Comparison of ENCODE assay signal across 8 cellular contexts in the genomic region with DNA sequence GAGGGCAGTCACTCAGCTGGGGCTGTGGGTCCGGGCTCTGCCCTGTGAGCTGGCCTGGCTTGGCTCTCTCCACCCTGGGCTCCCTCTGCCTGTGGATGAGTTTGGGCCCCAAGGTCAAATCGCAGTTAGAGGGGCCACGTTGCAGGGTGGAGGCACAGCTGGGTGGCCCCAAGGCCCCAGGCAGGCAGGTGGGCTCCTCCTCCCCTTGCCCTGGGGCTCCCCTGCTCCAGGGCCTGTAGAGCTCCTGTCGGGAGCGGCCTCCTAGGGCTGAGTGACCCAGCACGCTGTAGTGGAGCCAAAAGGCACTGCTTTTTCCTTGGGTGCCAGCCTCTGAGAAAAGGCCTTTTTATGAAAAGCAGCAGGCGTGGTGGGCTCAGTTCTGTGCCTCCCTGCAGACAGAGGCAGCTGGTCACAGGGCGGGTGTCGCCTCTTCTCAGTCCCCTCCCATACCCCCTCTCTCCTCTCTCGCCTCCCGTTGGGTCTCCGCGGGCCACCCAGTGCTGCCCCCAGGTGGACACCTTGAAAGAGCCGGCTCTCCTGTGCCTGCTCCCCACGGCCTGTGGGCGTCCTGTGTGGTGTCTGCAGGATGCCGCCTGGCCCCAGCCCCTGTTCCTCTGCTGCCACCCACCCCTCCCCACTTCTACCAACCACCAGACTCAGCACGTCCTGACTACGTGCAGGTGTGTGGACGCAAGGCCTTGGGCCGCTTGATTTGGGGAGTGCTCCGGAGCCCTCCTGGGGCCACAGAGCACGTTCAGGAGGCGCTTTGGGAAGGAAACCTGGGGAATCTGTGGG. TPM values are rescaled to one million over a fixed set of nuclear protein-coding genes. Genes with fewer than 3 reads are reported as not detected.
A peak's percentile ranks its signal among the peaks of the same experiment; 100 is the strongest.
DNase-seq lines count a peak whose midpoint lies in the region; ATAC-seq, FAIRE-seq and TF ChIP-seq lines count a peak whose summit lies in the region.

No MANE protein-coding gene starts in this region.

- H3K27me3 Mint-ChIP-seq in natural killer cell (ENCODE audit: low read depth in 2 of 2): no peaks in the 10 kb centered on the region

- peaks cover 35% of the 10 kb centered on the region for H3K4me1 ChIP-seq in suprapubic skin

- TF ChIP-seq EP300 in suprapubic skin (IDR thresholded peaks at IDR 0.05): no peak

- peaks cover 31% of the 10 kb centered on the region for H3K36me3 ChIP-seq in suprapubic skin

- no peaks in the 10 kb centered on the region for H3K36me3 Mint-ChIP-seq in natural killer cell

- H3K27ac ChIP-seq in suprapubic skin: no peak overlapping the region

- ATAC-seq in natural killer cell: peak; percentile 88 to 94 (median 94)
- ATAC-seq in GM18861 (IDR thresholded peaks at IDR 0.05; ENCODE audit: unreplicated experiment): no peak

- no peak overlapping the region for H3K27ac Mint-ChIP-seq in natural killer cell

- no peak for TF ChIP-seq POLR2A in GM12892 (IDR thresholded peaks at IDR 0.05; ENCODE audit: low read depth, low read length)
- no peak for TF ChIP-seq POLR2A in suprapubic skin (IDR thresholded peaks at IDR 0.05)

- DNase-seq in A172 (ENCODE audit: low spot score) (peak; percentile 27), GM12892 (ENCODE audit: insufficient read length) (peak; percentile 87), NCI-H2171 (lab: John Stamatoyannopoulos, UW) (peak; percentile 10), epidermal melanocyte (ENCODE audit: insufficient read length, low spot score) (peak; percentile 85), natural killer cell (peak; percentile 69), suprapubic skin (ENCODE audit: low spot score in 2 of 2) (no peak)
- DNase-seq in activated CD8-positive, alpha-beta memory T cell treated with anti-CD3 and anti-CD28 coated beads for 1 hour (ENCODE audit: extremely low read depth in 1 of 2, low read depth in 1 of 2): peak; percentile 42 to 63

- peak; percentile 74 for TF ChIP-seq CTCF in natural killer cell (IDR thresholded peaks at IDR 0.05)
- peak; percentile 9 to 77 for TF ChIP-seq CTCF in suprapubic skin (IDR thresholded peaks at IDR 0.05)

- no peaks in the 10 kb centered on the region for H3K27me3 ChIP-seq in suprapubic skin

- H3K9me3 ChIP-seq in suprapubic skin: no peaks in the 10 kb centered on the region

- FAIRE-seq in GM12892 (lab: Jason Lieb, UNC): no peak

- WGBS in suprapubic skin: 41% methylated on average over 13 of the region's 24 CpGs

- no peak overlapping the region for H3K4me3 Mint-ChIP-seq in natural killer cell

- no peak overlapping the region for H3K4me3 ChIP-seq in suprapubic skin

- H3K9me3 Mint-ChIP-seq in natural killer cell: peaks cover 0 to 2% of the 10 kb centered on the region in 2 donors

- H3K4me1 Mint-ChIP-seq in natural killer cell: peaks cover 5 to 23% of the 10 kb centered on the region in 2 donors

- intact Hi-C loops in natural killer cell (cut with micrococcal nuclease): loop anchor here (2.0 kb wide), 1 partner anchor 146 kb away; no protein-coding TSS in a partner anchor

RNA-seq across cellular contexts. Expression of gene SS18L1, which starts 13.2 kb away (rescaled TPM):
- 8.5 and 11.6 TPM in 2 replicates for total RNA-seq in A172 (2014; rRNA removed; shearing (Covaris generic))
- polyA plus RNA-seq in GM12892 (2012; ENCODE audit: missing spikeins): 8.2 TPM
- total RNA-seq in natural killer cell (10 to 100 TPM; 19.1 to 26.0 (median 23.7) TPM), suprapubic skin (10 to 100 TPM; 23.3 to 81.1 (median 26.9) TPM)

RNA-seq across cellular contexts. Expression of gene PSMA7, which starts 13.6 kb away (rescaled TPM):
- 837 and 1,013 TPM in 2 replicates for total RNA-seq in A172 (2014; rRNA removed; shearing (Covaris generic))
- 261 TPM for polyA plus RNA-seq in GM12892 (2012; ENCODE audit: missing spikeins)
- total RNA-seq in natural killer cell: 100 to 1,000 TPM; 154 to 177 (median 168) TPM
- total RNA-seq in suprapubic skin: 100 to 1,000 TPM; 163 to 226 (median 208) TPM

RNA-seq across cellular contexts. Expression of gene MTG2, which starts 26.0 kb away (rescaled TPM):
- total RNA-seq in A172 (2014; rRNA removed; shearing (Covaris generic)): 14.9 and 16.1 TPM in 2 replicates
- 18.0 TPM for polyA plus RNA-seq in GM12892 (2012; ENCODE audit: missing spikeins)
- total RNA-seq in natural killer cell (10 to 100 TPM; 16.8 to 25.8 (median 25.3) TPM), suprapubic skin (10 to 100 TPM; 19.1 to 43.0 (median 30.3) TPM)

RNA-seq across cellular contexts. Expression of gene LSM14B, which starts 34.5 kb away (rescaled TPM):
- total RNA-seq in A172 (2014; rRNA removed; shearing (Covaris generic)): 45.6 and 55.0 TPM in 2 replicates
- 29.3 TPM for polyA plus RNA-seq in GM12892 (2012; ENCODE audit: missing spikeins)
- total RNA-seq in natural killer cell (10 to 100 TPM; 41.1 to 56.2 (median 47.3) TPM), suprapubic skin (10 to 100 TPM; 32.4 to 45.7 (median 37.0) TPM)

Comparison
In these comparisons a context has a peak if more than half of its experiments do, and no peak if none do; other contexts are left out.
1. DNase-seq: peak in A172 (single experiment), GM12892 (single experiment), NCI-H2171 (single experiment), activated CD8-positive, alpha-beta memory T cell treated with anti-CD3 and anti-CD28 coated beads for 1 hour (2 of 2), epidermal melanocyte (single experiment) and natural killer cell (single experiment); none in suprapubic skin (0 of 2).